Comparison of ENCODE assay signal across 28 cellular contexts in the genomic region with DNA sequence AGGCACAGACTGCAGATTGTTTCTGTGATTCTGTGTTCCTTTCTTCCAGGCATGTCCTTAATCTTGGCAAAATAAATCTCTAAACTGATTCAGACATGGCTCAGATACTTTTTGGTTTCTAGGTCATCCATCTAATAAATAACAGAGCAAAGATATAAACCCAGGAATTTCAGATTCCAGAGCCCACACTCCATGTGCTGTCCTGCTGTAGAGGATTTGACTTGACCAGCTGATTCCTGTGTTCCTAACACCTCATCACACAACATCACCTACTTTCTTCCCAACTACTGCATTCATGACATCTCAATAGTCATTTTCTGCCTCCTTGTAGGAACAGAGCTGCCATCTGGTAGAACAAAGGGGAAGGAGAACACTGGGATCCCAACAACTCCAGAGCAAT.
"Had no signal": no experiment of that assay in that cellular context is flagged by ENCODE, and none has a peak within 500 bp of the region (broad histone marks: within the 10 kb centered on the region; RNA-seq: fewer than 3 reads in every experiment).

No MANE protein-coding gene starts in this region.

- H3K27ac ChIP-seq: breast epithelium, dorsolateral prefrontal cortex, esophagus muscularis mucosa, left ventricle myocardium inferior, sigmoid colon, thoracic aorta had no signal

- H3K36me3 ChIP-seq: adrenal gland, breast epithelium, sigmoid colon, thoracic aorta had no signal

- H3K4me1 Mint-ChIP-seq: activated B cell treated with CpG ODN at 0.5 μM for 24 hours; central memory CD8-positive, alpha-beta T cell; T-helper 17 cell had no signal

- H3K27ac Mint-ChIP-seq: activated B cell treated with CpG ODN at 0.5 μM for 24 hours; activated naive CD8-positive, alpha-beta T cell; activated T-helper 2 cell treated with anti-CD3 and anti-CD28 coated beads, Interferon-gamma antibody, Interleukin-2, Interleukin-4, amounts not matched to agents 10 μg/mL and 5 μg/mL and 100 μg/mL, durations not matched to agents 14 hours and 24 hours and 36 hours; effector memory CD8-positive, alpha-beta T cell; natural killer cell treated with Interleukin-12 subunit alpha and Interleukin-12 subunit beta and Interleukin-15 and Interleukin-18, amount 100 ng/mL, for 72 hours; T-helper 17 cell; type B pancreatic cell had no signal

- DNase-seq: activated B cell treated with CpG ODN at 0.5 μM for 24 hours; activated CD4-positive, alpha-beta T cell treated with anti-CD3 and anti-CD28 coated beads for 4 hours; activated CD4-positive, alpha-beta T cell treated with anti-CD3 and anti-CD28 coated beads, Interleukin-2, amount 50 U/mL, for 48 hours; activated CD8-positive, alpha-beta memory T cell treated with anti-CD3 and anti-CD28 coated beads, Interleukin-2, amount 50 U/mL, for 48 hours; activated naive CD4-positive, alpha-beta T cell; activated T-cell treated with anti-CD3 and anti-CD28 coated beads, Interleukin-2, amount 50 U/mL, for 4 hours; adrenal gland; dorsolateral prefrontal cortex; effector memory CD8-positive, alpha-beta T cell; foreskin melanocyte; glutamatergic neuron; hypothalamus; left ventricle myocardium inferior; mammary epithelial cell; nucleus accumbens; posterior cingulate gyrus; sigmoid colon; stimulated activated CD4-positive, alpha-beta T cell treated with anti-CD3 and anti-CD28 coated beads, Interleukin-2, amount 100 ng/mL, for 48 hours; stimulated activated naive CD4-positive, alpha-beta T cell; T-helper 17 cell had no signal

- H3K27me3 ChIP-seq: adrenal gland, breast epithelium, dorsolateral prefrontal cortex, esophagus muscularis mucosa, sigmoid colon had no signal

- H3K36me3 Mint-ChIP-seq: activated naive CD8-positive, alpha-beta T cell; natural killer cell treated with Interleukin-12 subunit alpha and Interleukin-12 subunit beta and Interleukin-15 and Interleukin-18, amount 100 ng/mL, for 72 hours had no signal

- H3K4me3 Mint-ChIP-seq: activated B cell treated with CpG ODN at 0.5 μM for 24 hours; activated naive CD8-positive, alpha-beta T cell; activated T-cell treated with anti-CD3 and anti-CD28 coated beads, Interleukin-2, amount 50 U/mL, for 4 hours; central memory CD8-positive, alpha-beta T cell; effector memory CD8-positive, alpha-beta T cell; natural killer cell treated with Interleukin-12 subunit alpha and Interleukin-12 subunit beta and Interleukin-15 and Interleukin-18, amount 100 ng/mL, for 72 hours; T-helper 17 cell; type B pancreatic cell had no signal

- H3K4me3 ChIP-seq: adrenal gland, breast epithelium, dorsolateral prefrontal cortex, esophagus muscularis mucosa, left ventricle myocardium inferior, sigmoid colon, thoracic aorta had no signal

- H3K4me1 ChIP-seq: breast epithelium had no signal

- H3K9me3 ChIP-seq: adrenal gland, breast epithelium, esophagus muscularis mucosa, sigmoid colon, thoracic aorta had no signal

- H3K27me3 Mint-ChIP-seq: type B pancreatic cell had no signal

- H3K9me3 Mint-ChIP-seq: activated B cell treated with CpG ODN at 0.5 μM for 24 hours; activated T-cell treated with anti-CD3 and anti-CD28 coated beads, Interleukin-2, amount 50 U/mL, for 4 hours; activated T-helper 2 cell treated with anti-CD3 and anti-CD28 coated beads, Interferon-gamma antibody, Interleukin-2, Interleukin-4, amounts not matched to agents 10 μg/mL and 5 μg/mL and 100 μg/mL, durations not matched to agents 14 hours and 24 hours and 36 hours; central memory CD8-positive, alpha-beta T cell; natural killer cell treated with Interleukin-12 subunit alpha and Interleukin-12 subunit beta and Interleukin-15 and Interleukin-18, amount 100 ng/mL, for 72 hours; type B pancreatic cell had no signal

- ATAC-seq: activated T-cell treated with anti-CD3 and anti-CD28 coated beads, Interleukin-2, amount 50 U/mL, for 4 hours; effector memory CD8-positive, alpha-beta T cell; natural killer cell treated with Interleukin-12 subunit alpha and Interleukin-12 subunit beta and Interleukin-15 and Interleukin-18, amount 100 ng/mL, for 72 hours; T-helper 17 cell had no signal
